Comparison of ENCODE assay signal across 9 cellular contexts in the genomic region with DNA sequence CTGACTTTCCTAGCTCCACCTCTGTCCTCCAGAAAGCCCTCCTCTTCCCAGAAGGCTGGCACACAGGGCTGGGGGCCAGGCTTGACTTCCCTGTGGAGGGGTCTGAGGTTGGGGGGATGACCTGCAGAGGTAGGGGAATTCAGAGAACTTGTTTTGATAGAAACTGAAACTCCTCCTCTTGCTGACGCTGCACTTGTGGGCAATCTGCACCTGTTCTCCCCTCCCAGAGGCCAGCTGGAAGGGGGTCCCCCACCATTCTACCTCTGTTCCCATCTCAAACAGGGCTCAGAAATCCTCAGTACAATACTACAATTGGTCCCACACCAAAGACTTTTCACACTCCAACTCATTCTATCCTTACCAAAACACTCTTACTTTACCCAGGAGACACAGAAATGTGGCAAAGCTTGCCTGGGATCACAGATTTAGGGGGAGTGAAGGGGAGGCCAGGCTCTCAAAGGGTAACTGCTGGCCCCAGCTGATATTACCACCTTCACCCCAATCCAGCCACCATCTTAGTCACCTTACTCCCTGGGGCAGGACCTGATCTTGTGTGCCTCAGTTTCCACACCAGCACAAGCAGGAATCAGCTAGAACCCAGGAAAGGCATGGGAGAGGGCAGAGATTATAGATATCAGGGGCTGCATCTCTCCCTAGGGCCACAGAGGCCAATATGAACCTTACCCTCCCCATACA. TPM values are rescaled to one million over a fixed set of nuclear protein-coding genes. Genes with fewer than 3 reads are reported as not detected.
DNase-seq lines count a peak whose midpoint lies in the region; ATAC-seq lines count a peak whose summit lies in the region.
"Had no signal": no experiment of that assay in that cellular context is flagged by ENCODE, and none has a peak within 500 bp of the region (broad histone marks: within the 10 kb centered on the region; RNA-seq: fewer than 3 reads in every experiment).

No MANE protein-coding gene starts in this region.

- peak overlapping the region; percentile 96 for H3K27ac Mint-ChIP-seq in activated CD4-positive, alpha-beta T cell treated with anti-CD3 and anti-CD28 coated beads, Interleukin-2, amount 10 ng/mL, durations not matched to agents 24 days and 14 days
- H3K27ac Mint-ChIP-seq in natural killer cell treated with Interleukin-12 subunit alpha and Interleukin-12 subunit beta and Interleukin-15 and Interleukin-18, amount 100 ng/mL, for 72 hours, result peak overlapping the region; percentile 94 to 96

- DNase-seq in activated CD4-positive, alpha-beta T cell treated with anti-CD3 and anti-CD28 coated beads, Interleukin-2, amount 10 ng/mL, durations not matched to agents 24 days and 14 days, result peak; percentile 93
- peak; percentile 83 for DNase-seq in natural killer cell treated with Interleukin-12 subunit alpha and Interleukin-12 subunit beta and Interleukin-15 and Interleukin-18, amount 100 ng/mL, for 72 hours (ENCODE audit: low spot score)
- DNase-seq in DMS153 (lab: John Stamatoyannopoulos, UW) (no peak), middle frontal gyrus (ENCODE audit: extremely low spot score, low spot score) (no peak), C1 segment of cervical spinal cord (lab: John Stamatoyannopoulos, UW) (no peak), RKO (ENCODE audit: low spot score) (no peak)

- peak overlapping the region; percentile 82 for H3K4me3 Mint-ChIP-seq in activated CD4-positive, alpha-beta T cell treated with anti-CD3 and anti-CD28 coated beads, Interleukin-2, amount 10 ng/mL, durations not matched to agents 24 days and 14 days
- H3K4me3 Mint-ChIP-seq in natural killer cell treated with Interleukin-12 subunit alpha and Interleukin-12 subunit beta and Interleukin-15 and Interleukin-18, amount 100 ng/mL, for 72 hours, result peak overlapping the region; percentile 86

- intact Hi-C loops in activated CD4-positive, alpha-beta T cell treated with anti-CD3 and anti-CD28 coated beads, Interleukin-2, amount 10 ng/mL, durations not matched to agents 24 days and 14 days (cut with micrococcal nuclease), result loop anchor here (5.0 kb wide), 1 partner anchor 333 kb away; no protein-coding TSS in a partner anchor

- no peaks in the 10 kb centered on the region for H3K27me3 Mint-ChIP-seq in activated CD4-positive, alpha-beta T cell treated with anti-CD3 and anti-CD28 coated beads, Interleukin-2, amount 10 ng/mL, durations not matched to agents 24 days and 14 days
- H3K27me3 Mint-ChIP-seq in natural killer cell treated with Interleukin-12 subunit alpha and Interleukin-12 subunit beta and Interleukin-15 and Interleukin-18, amount 100 ng/mL, for 72 hours, result no peaks in the 10 kb centered on the region

- ATAC-seq in GM18867 (IDR thresholded peaks at IDR 0.05; ENCODE audit: unreplicated experiment) (peak; percentile 56), HG02970 (IDR thresholded peaks at IDR 0.05; ENCODE audit: low FRiP score, unreplicated experiment) (peak; percentile 46)
- ATAC-seq in natural killer cell treated with Interleukin-12 subunit alpha and Interleukin-12 subunit beta and Interleukin-15 and Interleukin-18, amount 100 ng/mL, for 72 hours, result peak; percentile 10 to 21
- ATAC-seq: HCT116 had no signal

- peaks cover 81% of the 10 kb centered on the region for H3K4me1 Mint-ChIP-seq in activated CD4-positive, alpha-beta T cell treated with anti-CD3 and anti-CD28 coated beads, Interleukin-2, amount 10 ng/mL, durations not matched to agents 24 days and 14 days
- peaks cover 91% of the 10 kb centered on the region in 2 donors for H3K4me1 Mint-ChIP-seq in natural killer cell treated with Interleukin-12 subunit alpha and Interleukin-12 subunit beta and Interleukin-15 and Interleukin-18, amount 100 ng/mL, for 72 hours (ENCODE audit: low read depth in 2 of 2)

- no peaks in the 10 kb centered on the region for H3K9me3 Mint-ChIP-seq in activated CD4-positive, alpha-beta T cell treated with anti-CD3 and anti-CD28 coated beads, Interleukin-2, amount 10 ng/mL, durations not matched to agents 24 days and 14 days
- H3K9me3 Mint-ChIP-seq in natural killer cell treated with Interleukin-12 subunit alpha and Interleukin-12 subunit beta and Interleukin-15 and Interleukin-18, amount 100 ng/mL, for 72 hours, result no peaks in the 10 kb centered on the region

- peaks cover 60% of the 10 kb centered on the region for H3K36me3 Mint-ChIP-seq in activated CD4-positive, alpha-beta T cell treated with anti-CD3 and anti-CD28 coated beads, Interleukin-2, amount 10 ng/mL, durations not matched to agents 24 days and 14 days (ENCODE audit: low read depth)
- peaks cover 19% of the 10 kb centered on the region for H3K36me3 Mint-ChIP-seq in natural killer cell treated with Interleukin-12 subunit alpha and Interleukin-12 subunit beta and Interleukin-15 and Interleukin-18, amount 100 ng/mL, for 72 hours

RNA-seq across cellular contexts. Expression of a gene that starts 18.5 kb away (rescaled TPM):
- total RNA-seq in activated CD4-positive, alpha-beta T cell treated with anti-CD3 and anti-CD28 coated beads, Interleukin-2, amount 10 ng/mL, durations not matched to agents 24 days and 14 days, result 76.2 and 76.7 TPM in 2 replicates
- 10 to 100 TPM; 75.8 to 79.9 TPM for total RNA-seq in natural killer cell treated with Interleukin-12 subunit alpha and Interleukin-12 subunit beta and Interleukin-15 and Interleukin-18, amount 100 ng/mL, for 72 hours

RNA-seq across cellular contexts. Expression of a gene that starts 20.0 kb away (rescaled TPM):
- 391 and 394 TPM in 2 replicates for total RNA-seq in activated CD4-positive, alpha-beta T cell treated with anti-CD3 and anti-CD28 coated beads, Interleukin-2, amount 10 ng/mL, durations not matched to agents 24 days and 14 days
- 100 to 1,000 TPM; 291 to 478 TPM for total RNA-seq in natural killer cell treated with Interleukin-12 subunit alpha and Interleukin-12 subunit beta and Interleukin-15 and Interleukin-18, amount 100 ng/mL, for 72 hours

RNA-seq across cellular contexts. Expression of a gene that starts 27.4 kb away (rescaled TPM):
- total RNA-seq in activated CD4-positive, alpha-beta T cell treated with anti-CD3 and anti-CD28 coated beads, Interleukin-2, amount 10 ng/mL, durations not matched to agents 24 days and 14 days, result 19.5 and 22.8 TPM in 2 replicates
- total RNA-seq in natural killer cell treated with Interleukin-12 subunit alpha and Interleukin-12 subunit beta and Interleukin-15 and Interleukin-18, amount 100 ng/mL, for 72 hours, result 10 to 100 TPM; 25.5 to 26.9 TPM

RNA-seq across cellular contexts. Expression of a gene that starts 32.8 kb away (rescaled TPM):
- total RNA-seq in activated CD4-positive, alpha-beta T cell treated with anti-CD3 and anti-CD28 coated beads, Interleukin-2, amount 10 ng/mL, durations not matched to agents 24 days and 14 days, result 2.5 and 3.5 TPM in 2 replicates
- total RNA-seq in natural killer cell treated with Interleukin-12 subunit alpha and Interleukin-12 subunit beta and Interleukin-15 and Interleukin-18, amount 100 ng/mL, for 72 hours, result 1 to 10 TPM; 3.3 to 6.2 TPM

RNA-seq across cellular contexts. Expression of a gene that starts 41.1 kb away (rescaled TPM):
- 104 and 114 TPM in 2 replicates for total RNA-seq in activated CD4-positive, alpha-beta T cell treated with anti-CD3 and anti-CD28 coated beads, Interleukin-2, amount 10 ng/mL, durations not matched to agents 24 days and 14 days
- 10 to 100 TPM; 75.3 to 80.8 TPM for total RNA-seq in natural killer cell treated with Interleukin-12 subunit alpha and Interleukin-12 subunit beta and Interleukin-15 and Interleukin-18, amount 100 ng/mL, for 72 hours

Comparison
In these comparisons a context has a peak if more than half of its experiments do, and no peak if none do; other contexts are left out.
1. DNase-seq: peak in activated CD4-positive, alpha-beta T cell treated with anti-CD3 and anti-CD28 coated beads, Interleukin-2, amount 10 ng/mL, durations not matched to agents 24 days and 14 days (single experiment) and natural killer cell treated with Interleukin-12 subunit alpha and Interleukin-12 subunit beta and Interleukin-15 and Interleukin-18, amount 100 ng/mL, for 72 hours (single experiment); none in DMS153 (single experiment), middle frontal gyrus (single experiment), C1 segment of cervical spinal cord (0 of 14) and RKO (single experiment).
2. Peak in every context shown above with its lines, with median percentiles within 50 percentile points of each other: ATAC-seq.